ENCODE assay signal across 24 cellular contexts in the genomic region with DNA sequence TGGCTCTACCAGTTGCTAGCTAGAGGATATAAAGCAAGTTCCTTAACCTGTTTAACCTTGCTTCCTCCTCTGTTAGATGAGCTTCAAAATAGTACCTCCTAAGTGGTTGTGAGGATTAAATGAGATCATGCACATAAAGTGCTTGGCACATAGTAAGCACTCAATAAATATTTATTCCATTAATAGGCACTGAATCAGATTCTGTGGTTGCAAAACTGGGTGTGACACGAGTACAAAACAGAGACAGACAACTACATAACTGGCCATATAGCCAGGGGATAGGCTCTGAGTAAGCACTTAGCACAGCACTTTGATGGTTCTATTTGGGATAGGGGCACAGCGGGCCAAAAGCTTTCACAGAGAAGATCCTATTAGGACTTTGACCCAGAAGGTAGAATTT.
"Had no signal": no experiment of that assay in that cellular context is flagged by ENCODE, and none has a peak within 500 bp of the region (broad histone marks: within the 10 kb centered on the region; RNA-seq: fewer than 3 reads in every experiment).

No MANE protein-coding gene starts in this region.

- H3K4me1 ChIP-seq: adrenal gland, ascending aorta, psoas muscle, right atrium auricular region, upper lobe of right lung had no signal

- H3K27ac Mint-ChIP-seq: activated B cell treated with CpG ODN at 0.5 μM for 24 hours; activated CD4-positive, alpha-beta T cell treated with anti-CD3 and anti-CD28 coated beads for 36 hours; activated naive CD8-positive, alpha-beta T cell; activated T-cell treated with anti-CD3 and anti-CD28 coated beads, Interleukin-2, amount 50 U/mL, for 24 hours; activated T-helper 2 cell treated with anti-CD3 and anti-CD28 coated beads, Interferon-gamma antibody, Interleukin-2, Interleukin-4, amounts not matched to agents 10 μg/mL and 5 μg/mL and 100 μg/mL, durations not matched to agents 14 hours and 24 hours and 36 hours; nephron progenitor cell; T-helper 17 cell had no signal

- H3K4me3 ChIP-seq: adrenal gland, ascending aorta, esophagus squamous epithelium, pancreas, psoas muscle, right atrium auricular region, upper lobe of right lung had no signal

- H3K27me3 ChIP-seq: adrenal gland, ascending aorta, brain microvascular endothelial cell, pancreas, right atrium auricular region, upper lobe of right lung had no signal

- H3K36me3 Mint-ChIP-seq: activated naive CD8-positive, alpha-beta T cell had no signal

- ATAC-seq: activated CD4-positive, alpha-beta T cell treated with anti-CD3 and anti-CD28 coated beads for 36 hours; pancreas; psoas muscle; stimulated activated naive CD8-positive, alpha-beta T cell treated with anti-CD3 and anti-CD28 coated beads, Interleukin-15, Interleukin-2, amounts not matched to agents 100 U/mL and 50 U/mL, for 24 hours; T-helper 17 cell; upper lobe of right lung had no signal

- H3K36me3 ChIP-seq: adrenal gland, ascending aorta, brain microvascular endothelial cell, esophagus squamous epithelium, pancreas, right atrium auricular region, upper lobe of right lung had no signal

- H3K4me3 Mint-ChIP-seq: activated B cell treated with CpG ODN at 0.5 μM for 24 hours; activated CD4-positive, alpha-beta T cell treated with anti-CD3 and anti-CD28 coated beads for 36 hours; activated naive CD8-positive, alpha-beta T cell; activated T-cell treated with anti-CD3 and anti-CD28 coated beads, Interleukin-2, amount 50 U/mL, for 24 hours; central memory CD8-positive, alpha-beta T cell; nephron progenitor cell; T-helper 17 cell had no signal

- H3K27me3 Mint-ChIP-seq: activated T-cell treated with anti-CD3 and anti-CD28 coated beads, Interleukin-2, amount 50 U/mL, for 24 hours; central memory CD8-positive, alpha-beta T cell; T-helper 17 cell had no signal

- H3K27ac ChIP-seq: adrenal gland, ascending aorta, brain microvascular endothelial cell, esophagus squamous epithelium, pancreas, psoas muscle, right atrium auricular region, upper lobe of right lung had no signal

- H3K9me3 ChIP-seq: adrenal gland, ascending aorta, esophagus squamous epithelium, pancreas, psoas muscle, right atrium auricular region, upper lobe of right lung had no signal

- H3K4me1 Mint-ChIP-seq: activated B cell treated with CpG ODN at 0.5 μM for 24 hours; activated CD4-positive, alpha-beta T cell treated with anti-CD3 and anti-CD28 coated beads for 36 hours; central memory CD8-positive, alpha-beta T cell; T-helper 17 cell had no signal

- DNase-seq: activated B cell treated with CpG ODN at 0.5 μM for 24 hours; activated CD4-positive, alpha-beta T cell treated with anti-CD3 and anti-CD28 coated beads for 36 hours; activated CD4-positive, alpha-beta T cell treated with anti-CD3 and anti-CD28 coated beads, Interleukin-2, amount 50 U/mL, for 4 hours; activated CD8-positive, alpha-beta memory T cell treated with anti-CD3 and anti-CD28 coated beads for 24 hours; activated CD8-positive, alpha-beta memory T cell treated with anti-CD3 and anti-CD28 coated beads, Interleukin-2, amount 50 U/mL, for 4 hours; activated naive CD4-positive, alpha-beta T cell; activated T-cell treated with anti-CD3 and anti-CD28 coated beads, Interleukin-2, amount 50 U/mL, for 24 hours; adrenal gland; brain microvascular endothelial cell; effector memory CD4-positive, alpha-beta T cell; esophagus squamous epithelium; mesenchymal stem cell; nephron progenitor cell; pancreas; psoas muscle; stimulated activated CD4-positive, alpha-beta T cell treated with anti-CD3 and anti-CD28 coated beads, Interleukin-4, amount 100 ng/mL, for 4 hours; stimulated activated naive CD8-positive, alpha-beta T cell treated with anti-CD3 and anti-CD28 coated beads, Interleukin-15, Interleukin-2, amounts not matched to agents 100 U/mL and 50 U/mL, for 24 hours; T-helper 17 cell; upper lobe of right lung had no signal

- H3K9me3 Mint-ChIP-seq: activated B cell treated with CpG ODN at 0.5 μM for 24 hours; activated T-cell treated with anti-CD3 and anti-CD28 coated beads, Interleukin-2, amount 50 U/mL, for 24 hours; activated T-helper 2 cell treated with anti-CD3 and anti-CD28 coated beads, Interferon-gamma antibody, Interleukin-2, Interleukin-4, amounts not matched to agents 10 μg/mL and 5 μg/mL and 100 μg/mL, durations not matched to agents 14 hours and 24 hours and 36 hours; central memory CD8-positive, alpha-beta T cell; nephron progenitor cell had no signal
